Comparison of ENCODE assay signal across 27 cellular contexts in genomic region chrX:133390647-133391046, GRCh38. TPM values are rescaled to one million over a fixed set of nuclear protein-coding genes. Genes with fewer than 3 reads are reported as not detected.
DNase-seq lines count a peak whose midpoint lies in the region; FAIRE-seq and TF ChIP-seq lines count a peak whose summit lies in the region.
"Had no signal": no experiment of that assay in that cellular context is flagged by ENCODE, and none has a peak within 500 bp of the region (broad histone marks: within the 10 kb centered on the region; RNA-seq: fewer than 3 reads in every experiment).

No MANE protein-coding gene starts in this region.

- H3K27me3 Mint-ChIP-seq in astrocyte (ENCODE audit: low read depth, unreplicated experiment): no peaks in the 10 kb centered on the region
- H3K27me3 Mint-ChIP-seq: activated naive CD4-positive, alpha-beta T cell treated with anti-CD3 and anti-CD28 coated beads, Interleukin-2, amount 10 ng/mL, durations not matched to agents 7 days and 5 days had no signal

- H4K20me1 ChIP-seq in astrocyte (ENCODE audit: insufficient read depth, low read length): peaks cover 6% of the 10 kb centered on the region

- no peaks in the 10 kb centered on the region for H3K9me3 Mint-ChIP-seq in astrocyte (ENCODE audit: unreplicated experiment)
- H3K9me3 Mint-ChIP-seq: activated naive CD4-positive, alpha-beta T cell treated with anti-CD3 and anti-CD28 coated beads, Interleukin-2, amount 10 ng/mL, durations not matched to agents 7 days and 5 days; CD4-positive, alpha-beta memory T cell; stimulated activated naive CD8-positive, alpha-beta T cell treated with anti-CD3 and anti-CD28 coated beads, Interleukin-15, Interleukin-2, amounts not matched to agents 100 ng/mL and 50 ng/mL, for 24 hours had no signal

- TF ChIP-seq POLR2A in stomach (IDR thresholded peaks at IDR 0.05): no peak

- 23 to 41% (median 34%) methylated on average over 5 of the region's 5 CpGs for WGBS in stomach, 5 donors

- no peak overlapping the region for H3K27ac ChIP-seq in astrocyte (ENCODE audit: low read depth, low read length)
- H3K27ac ChIP-seq in muscle layer of duodenum (ENCODE audit: low read length): peak overlapping the region; percentile 31
- peak overlapping the region in 3 of 5 donors; percentile 17 to 68 (median 39) for H3K27ac ChIP-seq in stomach
- H3K27ac ChIP-seq: 22Rv1, coronary artery, Peyer's patch, skin epidermis, vagina had no signal

- H3K36me3 ChIP-seq in astrocyte (ENCODE audit: insufficient read depth, low read length) (no peaks in the 10 kb centered on the region), muscle layer of duodenum (ENCODE audit: control insufficient read depth in 1 of 2, insufficient read depth in 2 of 2, low read length in 2 of 2) (no peaks in the 10 kb centered on the region), stomach (no peaks in the 10 kb centered on the region)
- H3K36me3 ChIP-seq: Peyer's patch, vagina had no signal

- DNase-seq in NCI-H2029 treated with DMSO at 0.1 percent for 48 hours (lab: John Stamatoyannopoulos, UW) (peak; percentile 12), NCI-H2029 (lab: John Stamatoyannopoulos, UW) (no peak), astrocyte (ENCODE audit: low read depth) (no peak), stomach (peak; percentile 49), globus pallidus (ENCODE audit: low spot score) (no peak), Ammon's horn (ENCODE audit: low spot score) (no peak)
- no peak for DNase-seq in stimulated activated naive CD4-positive, alpha-beta T cell (lab: John Stamatoyannopoulos, UW)
- DNase-seq: activated CD4-positive, alpha-beta T cell treated with anti-CD3 and anti-CD28 coated beads, Interleukin-2, amount 50 U/mL, for 48 hours; activated CD4-positive, CD25-positive, alpha-beta regulatory T cell; activated CD8-positive, alpha-beta memory T cell treated with anti-CD3 and anti-CD28 coated beads, Interleukin-2, amount 50 U/mL, for 4 hours; activated naive CD4-positive, alpha-beta T cell treated with anti-CD3 and anti-CD28 coated beads, Interleukin-2, amount 10 ng/mL, durations not matched to agents 7 days and 5 days; amniotic stem cell; CD4-positive, alpha-beta memory T cell; effector memory CD4-positive, alpha-beta T cell; erythroblast; NCI-H1105 treated with DMSO at 0.1 percent for 48 hours; NCI-H2081 treated with DMSO at 0.1 percent for 48 hours; NCI-H446 treated with DMSO at 0.1 percent for 48 hours; nucleus accumbens; Peyer's patch had no signal

- no peak overlapping the region for H3K4me2 ChIP-seq in astrocyte (ENCODE audit: low read length)

- no peak overlapping the region for H3K27ac Mint-ChIP-seq in astrocyte (ENCODE audit: unreplicated experiment)
- H3K27ac Mint-ChIP-seq: activated naive CD4-positive, alpha-beta T cell treated with anti-CD3 and anti-CD28 coated beads, Interleukin-2, amount 10 ng/mL, durations not matched to agents 7 days and 5 days; CD4-positive, alpha-beta memory T cell; stimulated activated naive CD8-positive, alpha-beta T cell treated with anti-CD3 and anti-CD28 coated beads, Interleukin-15, Interleukin-2, amounts not matched to agents 100 ng/mL and 50 ng/mL, for 24 hours had no signal

- peaks cover 10% of the 10 kb centered on the region for H3K79me2 ChIP-seq in astrocyte (ENCODE audit: insufficient read depth, low read length)

- TF ChIP-seq CTCF in astrocyte (IDR thresholded peaks at IDR 0.05; ENCODE audit: insufficient read depth, low read depth, low read length) (no peak), stomach (IDR thresholded peaks at IDR 0.05) (no peak)

- FAIRE-seq in astrocyte (lab: Jason Lieb, UNC): peak; percentile 39
- FAIRE-seq: H54 had no signal

- no peaks in the 10 kb centered on the region for H3K27me3 ChIP-seq in astrocyte (ENCODE audit: insufficient read depth, low read length)
- H3K27me3 ChIP-seq in muscle layer of duodenum (ENCODE audit: low read depth, low read length): no peaks in the 10 kb centered on the region
- H3K27me3 ChIP-seq in stomach: no peaks in the 10 kb centered on the region
- H3K27me3 ChIP-seq: Peyer's patch, vagina had no signal

- no peak overlapping the region for H3K4me3 Mint-ChIP-seq in astrocyte (ENCODE audit: unreplicated experiment)
- H3K4me3 Mint-ChIP-seq: activated naive CD4-positive, alpha-beta T cell treated with anti-CD3 and anti-CD28 coated beads, Interleukin-2, amount 10 ng/mL, durations not matched to agents 7 days and 5 days; CD4-positive, alpha-beta memory T cell; stimulated activated naive CD8-positive, alpha-beta T cell treated with anti-CD3 and anti-CD28 coated beads, Interleukin-15, Interleukin-2, amounts not matched to agents 100 ng/mL and 50 ng/mL, for 24 hours had no signal

- intact Hi-C loops in stomach (cut with DNase I; ENCODE audit: low total_unique reads): no loop called here

- H3K9me3 ChIP-seq in astrocyte (ENCODE audit: insufficient read depth, low read depth, low read length) (no peaks in the 10 kb centered on the region), muscle layer of duodenum (ENCODE audit: control insufficient read depth in 1 of 2, low read length in 2 of 2) (no peaks in the 10 kb centered on the region), stomach (no peaks in the 10 kb centered on the region)
- H3K9me3 ChIP-seq: Peyer's patch, vagina had no signal

- peaks cover 13% of the 10 kb centered on the region for H3K4me1 Mint-ChIP-seq in astrocyte (ENCODE audit: low read depth, unreplicated experiment)
- H3K4me1 Mint-ChIP-seq: activated naive CD4-positive, alpha-beta T cell treated with anti-CD3 and anti-CD28 coated beads, Interleukin-2, amount 10 ng/mL, durations not matched to agents 7 days and 5 days had no signal

- H3K4me3 ChIP-seq in astrocyte (ENCODE audit: insufficient read depth, low read depth, low read length): no peak overlapping the region
- H3K4me3 ChIP-seq in muscle layer of duodenum (ENCODE audit: low read depth in 1 of 2, low read length in 2 of 2): no peak overlapping the region
- H3K4me3 ChIP-seq in stomach: no peak overlapping the region
- H3K4me3 ChIP-seq: coronary artery, Peyer's patch, skin epidermis, vagina had no signal

- no peak for TF ChIP-seq EP300 in stomach (IDR thresholded peaks at IDR 0.05)

- no peaks in the 10 kb centered on the region for H3K36me3 Mint-ChIP-seq in astrocyte (ENCODE audit: low read depth, unreplicated experiment)
- H3K36me3 Mint-ChIP-seq: activated naive CD4-positive, alpha-beta T cell treated with anti-CD3 and anti-CD28 coated beads, Interleukin-2, amount 10 ng/mL, durations not matched to agents 7 days and 5 days; CD4-positive, alpha-beta memory T cell had no signal

- H3K4me1 ChIP-seq in astrocyte (ENCODE audit: insufficient read depth, low read length): no peaks in the 10 kb centered on the region
- H3K4me1 ChIP-seq in muscle layer of duodenum (ENCODE audit: control insufficient read depth in 1 of 2, insufficient read depth in 2 of 2, low read length in 2 of 2): peaks cover 0 to 4% of the 10 kb centered on the region in 2 donors
- H3K4me1 ChIP-seq in stomach: peaks cover 5 to 49% (median 22%) of the 10 kb centered on the region in 4 donors
- H3K4me1 ChIP-seq: vagina had no signal

- H2AFZ ChIP-seq in astrocyte (ENCODE audit: low read depth, low read length): no peak overlapping the region

- no peak overlapping the region for H3K9ac ChIP-seq in astrocyte (ENCODE audit: low read length)

RNA-seq across cellular contexts. Expression of gene GPC4, which starts 24.6 kb away (rescaled TPM):
- total RNA-seq in astrocyte (71.9 and 86.4 TPM in 2 replicates), stomach (10 to 100 TPM; 14.1 to 32.1 (median 22.2) TPM)
- polyA plus RNA-seq in stomach: 1 to 10 TPM; 3.5 to 9.2 (median 4.5) TPM
- total RNA-seq: CD4-positive, alpha-beta memory T cell had no signal
- polyA plus RNA-seq: CD4-positive, alpha-beta memory T cell had no signal

Comparison
In these comparisons a context has a peak if more than half of its experiments do, and no peak if none do; other contexts are left out.
1. DNase-seq: peak in NCI-H2029 treated with DMSO at 0.1 percent for 48 hours (single experiment) and stomach (single experiment); none in NCI-H2029 (single experiment), astrocyte (single experiment), stimulated activated naive CD4-positive, alpha-beta T cell (0 of 6), globus pallidus (single experiment) and Ammon's horn (single experiment).